Comparison of ENCODE assay signal across 14 cellular contexts in genomic region chr14:103139371-103140016, GRCh38. TPM values are rescaled to one million over a fixed set of nuclear protein-coding genes. Genes with fewer than 3 reads are reported as not detected.
A peak's percentile ranks its signal among the peaks of the same experiment; 100 is the strongest.
DNase-seq lines count a peak whose midpoint lies in the region; TF ChIP-seq lines count a peak whose summit lies in the region.
"Had no signal": no experiment of that assay in that cellular context is flagged by ENCODE, and none has a peak within 500 bp of the region (broad histone marks: within the 10 kb centered on the region; RNA-seq: fewer than 3 reads in every experiment).

No MANE protein-coding gene starts in this region.

- H3K27ac ChIP-seq in BLaER1 = no peak overlapping the region
- H3K27ac ChIP-seq: pancreas had no signal

- peaks cover 8% of the 10 kb centered on the region for H3K27me3 Mint-ChIP-seq in brain
- H3K27me3 Mint-ChIP-seq in mesothelial cell of epicardium (ENCODE audit: low read depth) = no peaks in the 10 kb centered on the region

- no peaks in the 10 kb centered on the region for H4K20me1 ChIP-seq in BLaER1

- H3K4me1 Mint-ChIP-seq in brain = peaks cover 31% of the 10 kb centered on the region
- H3K4me1 Mint-ChIP-seq in mesothelial cell of epicardium = peaks cover 47% of the 10 kb centered on the region

- peaks cover 39% of the 10 kb centered on the region for H3K4me1 ChIP-seq in BLaER1
- H3K4me1 ChIP-seq: pancreas had no signal

- H3K36me3 ChIP-seq in BLaER1 = peaks cover 26% of the 10 kb centered on the region
- H3K36me3 ChIP-seq: pancreas had no signal

- no peak for TF ChIP-seq CTCF in brain (conservative IDR thresholded peaks at IDR 0.05)
- TF ChIP-seq CTCF in mesothelial cell of epicardium (IDR thresholded peaks at IDR 0.05; ENCODE audit: unreplicated experiment) = no peak

- peak overlapping the region; percentile 12; the same call in 1 of the 2 replicates for H3K4me2 ChIP-seq in BLaER1

- no peaks in the 10 kb centered on the region for H3K9me3 ChIP-seq in BLaER1
- H3K9me3 ChIP-seq: adrenal gland, pancreas had no signal

- H3K36me3 Mint-ChIP-seq in brain = no peaks in the 10 kb centered on the region
- H3K36me3 Mint-ChIP-seq in mesothelial cell of epicardium = peaks cover 17% of the 10 kb centered on the region

- H3K27me3 ChIP-seq in BLaER1 = no peaks in the 10 kb centered on the region
- H3K27me3 ChIP-seq: adrenal gland, pancreas had no signal

- peak overlapping the region in 3 of 5 experiments; percentile 21 to 86 (median 63) for H3K27ac Mint-ChIP-seq in brain
- peak overlapping the region; percentile 80 for H3K27ac Mint-ChIP-seq in mesothelial cell of epicardium

- H3K4me3 Mint-ChIP-seq in brain = peak overlapping the region in 2 of 5 experiments; percentile 16 to 62
- peak overlapping the region; percentile 66 for H3K4me3 Mint-ChIP-seq in mesothelial cell of epicardium

- DNase-seq in mesothelial cell of epicardium (ENCODE audit: low spot score in 2 of 2, unreplicated experiment in 2 of 2) (no peak), UCSD-AML1 (lab: John Stamatoyannopoulos, UW; ENCODE audit: unreplicated experiment) (no peak), HCEC 1CT (no peak), AML-193 (lab: John Stamatoyannopoulos, UW) (no peak)
- DNase-seq: activated CD4-positive, alpha-beta T cell treated with anti-CD3 and anti-CD28 coated beads, Interleukin-2, amount 50 U/mL, for 1 hour; adrenal gland; GDM1; MM.1S; NCI-H2081; NCI-H82 had no signal

- H3K4me3 ChIP-seq in BLaER1 = no peak overlapping the region
- H3K4me3 ChIP-seq: adrenal gland, pancreas had no signal

- H3K9me3 Mint-ChIP-seq in brain (peaks cover 0 to 4% (median 0%) of the 10 kb centered on the region in 5 experiments), mesothelial cell of epicardium (no peaks in the 10 kb centered on the region)

- H3K9ac ChIP-seq in BLaER1 = no peak overlapping the region

RNA-seq across cellular contexts. Expression of gene TNFAIP2, which starts 16.2 kb away (rescaled TPM):
- 19.6 TPM for polyA plus RNA-seq in brain (ENCODE audit: insufficient read depth, low read depth, low replicate concordance)
- total RNA-seq in mesothelial cell of epicardium = 101 to 119 TPM (median 108 TPM) in 3 replicates

RNA-seq across cellular contexts. Expression of gene EXOC3L4, which starts 45.0 kb away (rescaled TPM):
- not detected for polyA plus RNA-seq in brain (ENCODE audit: insufficient read depth, low read depth, low replicate concordance)
- 0.18 TPM in 1 of 3 replicates, not detected in the others for total RNA-seq in mesothelial cell of epicardium
- total RNA-seq: HT1080 had no signal

RNA-seq across cellular contexts. Expression of gene LBHD2, which starts 55.5 kb away (rescaled TPM):
- polyA plus RNA-seq in brain (ENCODE audit: insufficient read depth, low read depth, low replicate concordance) = not detected
- total RNA-seq in mesothelial cell of epicardium = not detected in 3 replicates
- total RNA-seq: adrenal gland, HT1080, pancreas had no signal
- polyA plus RNA-seq: adrenal gland, pancreas had no signal
